In genomic region chr1:201649776-201650607, GRCh38 we compare ENCODE assay signal across 1 cellular context.
TF ChIP-seq lines count a peak whose summit lies in the region.

No MANE protein-coding gene starts in this region.

TF ChIP-seq in H1, 55 proteins besides CTCF, POLR2A, EP300 and RAD21 (continued from another document):
- no peak for TF ChIP-seq CHD7 (IDR thresholded peaks at IDR 0.05; ENCODE audit: insufficient replicate concordance, low read length)
- TF ChIP-seq SIN3A (conservative IDR thresholded peaks at IDR 0.05 in 1 of 2, IDR thresholded peaks at IDR 0.05 in 1 of 2; ENCODE audit: low read depth in 1 of 2, low read length in 2 of 2): peak in 1 of 2 experiments; percentile 18; a peak in 2 of 4 replicates
- TF ChIP-seq HDAC2 (IDR thresholded peaks at IDR 0.05; ENCODE audit: borderline replicate concordance in 1 of 2, low read depth in 2 of 2, low read length in 2 of 2): 0 out of 4 replicates have a peak, but pooled peaks of 1 of the 2 experiments have one; percentile 31
- no peak for TF ChIP-seq EGR1 (IDR thresholded peaks at IDR 0.05; ENCODE audit: borderline replicate concordance, low read depth, low read length)
- TF ChIP-seq ASH2L (IDR thresholded peaks at IDR 0.05; ENCODE audit: low read length): peak; percentile 41
- TF ChIP-seq PHF8 (conservative IDR thresholded peaks at IDR 0.05; ENCODE audit: low read depth, low read length): 0 out of 2 replicates have a peak, but pooled peaks have one; percentile 44
- peak; percentile 67 for TF ChIP-seq KDM4A (IDR thresholded peaks at IDR 0.05; ENCODE audit: low read depth, low read length, severe bottlenecking)
- TF ChIP-seq NANOG (IDR thresholded peaks at IDR 0.05; ENCODE audit: insufficient read depth, low read depth, low read length, poor library complexity, severe bottlenecking): no peak
- TF ChIP-seq E2F6 (IDR thresholded peaks at IDR 0.05): peak; percentile 75; the same call in 1 of the 2 replicates
- TF ChIP-seq SAP30 (IDR thresholded peaks at IDR 0.05; ENCODE audit: insufficient read depth, insufficient replicate concordance, low read length): peak; percentile 78
- no peak for TF ChIP-seq JUN (IDR thresholded peaks at IDR 0.05; ENCODE audit: low read depth, low read length)
- TF ChIP-seq JUND (IDR thresholded peaks at IDR 0.05; ENCODE audit: low read length): no peak
- TF ChIP-seq TAF1 (IDR thresholded peaks at IDR 0.05; ENCODE audit: low read depth, low read length): peak; percentile 52; the same call in 1 of the 2 replicates
- 0 out of 2 replicates have a peak, but pooled peaks have one; percentile 9 for TF ChIP-seq TCF12 (IDR thresholded peaks at IDR 0.05; ENCODE audit: low read depth, low read length)
- TF ChIP-seq, protein P1, sequence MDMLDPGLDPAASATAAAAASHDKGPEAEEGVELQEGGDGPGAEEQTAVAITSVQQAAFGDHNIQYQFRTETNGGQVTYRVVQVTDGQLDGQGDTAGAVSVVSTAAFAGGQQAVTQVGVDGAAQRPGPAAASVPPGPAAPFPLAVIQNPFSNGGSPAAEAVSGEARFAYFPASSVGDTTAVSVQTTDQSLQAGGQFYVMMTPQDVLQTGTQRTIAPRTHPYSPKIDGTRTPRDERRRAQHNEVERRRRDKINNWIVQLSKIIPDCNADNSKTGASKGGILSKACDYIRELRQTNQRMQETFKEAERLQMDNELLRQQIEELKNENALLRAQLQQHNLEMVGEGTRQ (IDR thresholded peaks at IDR 0.05; ENCODE audit: low read length): no peak
- peak; percentile 75; the same call in 1 of the 2 replicates for TF ChIP-seq RBBP5 (IDR thresholded peaks at IDR 0.05; ENCODE audit: borderline replicate concordance, low read depth, low read length)
- TF ChIP-seq SP1 (IDR thresholded peaks at IDR 0.05; ENCODE audit: low read depth, low read length): no peak; the same call in 1 of the 2 replicates
- TF ChIP-seq CBX5 (IDR thresholded peaks at IDR 0.05; ENCODE audit: low read depth, low read length): no peak
- no peak for TF ChIP-seq RNF2 (IDR thresholded peaks at IDR 0.05; ENCODE audit: borderline replicate concordance, low read depth, low read length, missing control alignments, poor library complexity, severe bottlenecking)
